1 cellular context compared by ENCODE assay signal in the genomic region with DNA sequence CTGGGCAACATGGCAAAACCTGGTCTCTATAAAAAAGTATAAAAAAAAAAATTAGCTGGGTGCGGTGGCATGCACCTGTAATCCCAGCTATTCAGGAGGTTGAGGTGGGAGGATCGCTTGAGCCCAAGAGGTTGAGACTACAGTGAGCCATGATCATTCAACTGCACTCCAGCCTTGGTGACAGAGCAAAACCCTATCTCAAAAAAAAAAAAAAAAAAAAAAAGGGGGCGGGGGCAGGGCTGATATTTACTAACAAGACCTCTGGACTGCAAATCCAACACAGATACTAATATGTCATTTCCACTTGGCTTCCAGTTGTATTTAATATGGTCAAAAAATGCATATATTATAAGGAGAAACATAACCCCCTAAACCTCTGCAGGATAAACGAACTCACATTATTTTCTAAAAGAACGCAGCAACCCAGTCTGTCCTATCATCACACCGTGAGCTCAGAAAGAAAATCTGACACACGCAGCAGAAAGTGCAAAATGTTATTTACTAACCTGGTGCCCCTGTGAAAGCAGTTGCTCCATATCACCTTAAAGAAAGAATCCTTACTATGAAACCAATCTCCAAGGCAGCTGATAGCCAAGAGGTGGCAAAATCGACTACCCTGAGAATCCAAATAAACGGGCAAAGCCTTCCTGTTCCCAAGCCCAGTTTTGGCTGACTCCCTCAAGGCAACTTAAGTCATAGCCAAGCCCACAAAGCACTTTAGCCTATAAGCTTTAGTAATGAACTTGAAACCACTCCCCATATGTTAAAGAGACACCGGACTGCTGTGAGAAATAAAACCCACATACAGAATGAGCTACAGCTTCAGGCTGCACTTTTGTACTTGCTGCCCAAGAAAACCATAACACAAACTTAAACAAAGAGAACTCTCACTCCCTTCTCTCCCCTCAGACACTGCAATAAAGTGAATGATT.
A peak's percentile ranks its signal among the peaks of the same experiment; 100 is the strongest.
TF ChIP-seq lines count a peak whose summit lies in the region.

No MANE protein-coding gene starts in this region.

TF ChIP-seq in HepG2, 621 proteins besides CTCF, POLR2A, EP300 and RAD21:
- TF ChIP-seq, protein P1, sequence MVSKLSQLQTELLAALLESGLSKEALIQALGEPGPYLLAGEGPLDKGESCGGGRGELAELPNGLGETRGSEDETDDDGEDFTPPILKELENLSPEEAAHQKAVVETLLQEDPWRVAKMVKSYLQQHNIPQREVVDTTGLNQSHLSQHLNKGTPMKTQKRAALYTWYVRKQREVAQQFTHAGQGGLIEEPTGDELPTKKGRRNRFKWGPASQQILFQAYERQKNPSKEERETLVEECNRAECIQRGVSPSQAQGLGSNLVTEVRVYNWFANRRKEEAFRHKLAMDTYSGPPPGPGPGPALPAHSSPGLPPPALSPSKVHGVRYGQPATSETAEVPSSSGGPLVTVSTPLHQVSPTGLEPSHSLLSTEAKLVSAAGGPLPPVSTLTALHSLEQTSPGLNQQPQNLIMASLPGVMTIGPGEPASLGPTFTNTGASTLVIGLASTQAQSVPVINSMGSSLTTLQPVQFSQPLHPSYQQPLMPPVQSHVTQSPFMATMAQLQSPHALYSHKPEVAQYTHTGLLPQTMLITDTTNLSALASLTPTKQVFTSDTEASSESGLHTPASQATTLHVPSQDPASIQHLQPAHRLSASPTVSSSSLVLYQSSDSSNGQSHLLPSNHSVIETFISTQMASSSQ (IDR thresholded peaks at IDR 0.05; ENCODE audit: low read depth), result no peak
- TF ChIP-seq, protein P1 (CRISPR knock-in tag; IDR thresholded peaks at IDR 0.05; ENCODE audit: borderline replicate concordance), result no peak
- TF ChIP-seq ZNF781 (CRISPR knock-in tag; IDR thresholded peaks at IDR 0.05; ENCODE audit: borderline replicate concordance, not compliant biosample characterization), result no peak
- TF ChIP-seq CENPX (CRISPR knock-in tag; IDR thresholded peaks at IDR 0.05), result no peak
- no peak for TF ChIP-seq SOX6 (IDR thresholded peaks at IDR 0.05)
- TF ChIP-seq SOX6 (CRISPR knock-in tag; IDR thresholded peaks at IDR 0.05), result 0 out of 2 replicates have a peak, but pooled peaks have one; percentile 18
- peak; percentile 52 for TF ChIP-seq RBM22 (optimal IDR thresholded peaks at IDR 0.05; ENCODE audit: low read length)
- no peak for TF ChIP-seq ZNF546 (CRISPR knock-in tag; conservative IDR thresholded peaks at IDR 0.05)
